ENCODE assay signal across 9 cellular contexts in the genomic region with DNA sequence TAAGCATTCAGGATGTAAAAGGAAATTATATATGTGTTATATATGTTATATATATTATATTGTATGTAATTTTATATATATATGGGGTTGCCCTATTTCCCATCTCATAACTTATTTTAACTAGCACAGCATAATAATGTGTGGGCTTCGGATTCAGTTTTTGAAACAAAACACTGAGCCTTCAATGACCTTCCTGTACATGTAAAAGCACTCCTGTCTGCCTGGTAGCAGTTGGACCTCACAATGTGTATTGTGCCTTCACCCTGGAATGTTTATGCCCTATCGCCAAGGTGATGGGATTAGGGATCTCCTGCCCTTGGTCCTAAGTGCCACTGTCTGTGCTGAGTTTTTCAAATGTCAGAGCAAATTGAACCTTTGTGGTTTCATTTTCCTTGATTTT.
DNase-seq lines count a peak whose midpoint lies in the region; ATAC-seq lines count a peak whose summit lies in the region.
"Had no signal": no experiment of that assay in that cellular context is flagged by ENCODE, and none has a peak within 500 bp of the region (broad histone marks: within the 10 kb centered on the region; RNA-seq: fewer than 3 reads in every experiment).

No MANE protein-coding gene starts in this region.

- no peak overlapping the region for H3K4me3 Mint-ChIP-seq in activated T-helper 17 cell treated with anti-CD3 and anti-CD28 coated beads, Interleukin-2, amount 50 U/mL, for 72 hours
- H3K4me3 Mint-ChIP-seq in memory B cell, result no peak overlapping the region
- H3K4me3 Mint-ChIP-seq: brain had no signal

- no peak overlapping the region for H3K27ac Mint-ChIP-seq in activated T-helper 17 cell treated with anti-CD3 and anti-CD28 coated beads, Interleukin-2, amount 50 U/mL, for 72 hours
- H3K27ac Mint-ChIP-seq in memory B cell, result no peak overlapping the region
- H3K27ac Mint-ChIP-seq: brain had no signal

- no peaks in the 10 kb centered on the region for H3K27me3 Mint-ChIP-seq in activated T-helper 17 cell treated with anti-CD3 and anti-CD28 coated beads, Interleukin-2, amount 50 U/mL, for 72 hours
- no peaks in the 10 kb centered on the region for H3K27me3 Mint-ChIP-seq in memory B cell

- H3K4me1 Mint-ChIP-seq in activated T-helper 17 cell treated with anti-CD3 and anti-CD28 coated beads, Interleukin-2, amount 50 U/mL, for 72 hours, result no peaks in the 10 kb centered on the region
- H3K4me1 Mint-ChIP-seq in memory B cell, result no peaks in the 10 kb centered on the region
- H3K4me1 Mint-ChIP-seq: brain had no signal

- H3K36me3 Mint-ChIP-seq in activated T-helper 17 cell treated with anti-CD3 and anti-CD28 coated beads, Interleukin-2, amount 50 U/mL, for 72 hours (ENCODE audit: low read depth), result no peaks in the 10 kb centered on the region
- H3K36me3 Mint-ChIP-seq in memory B cell, result no peaks in the 10 kb centered on the region
- H3K36me3 Mint-ChIP-seq: brain had no signal

- DNase-seq in memory B cell (ENCODE audit: low spot score in 2 of 2), result no peak
- no peak for DNase-seq in 8988T
- no peak for DNase-seq in NCI-H345 treated with DMSO at 0.1 percent for 48 hours (lab: John Stamatoyannopoulos, UW; ENCODE audit: unreplicated experiment)

- ATAC-seq in GM18502 (IDR thresholded peaks at IDR 0.05; ENCODE audit: poor library complexity, unreplicated experiment) (peak; percentile 56), HG02642 (IDR thresholded peaks at IDR 0.05; ENCODE audit: poor library complexity, unreplicated experiment) (peak; percentile 35), memory B cell (ENCODE audit: low read depth) (peak; percentile 31), HG02938 (IDR thresholded peaks at IDR 0.05; ENCODE audit: unreplicated experiment) (no peak), GM18867 (IDR thresholded peaks at IDR 0.05; ENCODE audit: unreplicated experiment) (no peak)
- ATAC-seq in activated T-helper 17 cell treated with anti-CD3 and anti-CD28 coated beads, Interleukin-2, amount 50 U/mL, for 72 hours (replicated peaks), result peak; percentile 19

- H3K9me3 Mint-ChIP-seq in activated T-helper 17 cell treated with anti-CD3 and anti-CD28 coated beads, Interleukin-2, amount 50 U/mL, for 72 hours, result peaks cover 9% of the 10 kb centered on the region
- peaks cover 7% of the 10 kb centered on the region for H3K9me3 Mint-ChIP-seq in memory B cell

Comparison
In these comparisons a context has a peak if more than half of its experiments do, and no peak if none do; other contexts are left out.
1. ATAC-seq: peak in GM18502 (single experiment), HG02642 (single experiment), activated T-helper 17 cell treated with anti-CD3 and anti-CD28 coated beads, Interleukin-2, amount 50 U/mL, for 72 hours (single experiment) and memory B cell (single experiment); none in HG02938 (single experiment) and GM18867 (single experiment).